19 cellular contexts compared by ENCODE assay signal in the genomic region with DNA sequence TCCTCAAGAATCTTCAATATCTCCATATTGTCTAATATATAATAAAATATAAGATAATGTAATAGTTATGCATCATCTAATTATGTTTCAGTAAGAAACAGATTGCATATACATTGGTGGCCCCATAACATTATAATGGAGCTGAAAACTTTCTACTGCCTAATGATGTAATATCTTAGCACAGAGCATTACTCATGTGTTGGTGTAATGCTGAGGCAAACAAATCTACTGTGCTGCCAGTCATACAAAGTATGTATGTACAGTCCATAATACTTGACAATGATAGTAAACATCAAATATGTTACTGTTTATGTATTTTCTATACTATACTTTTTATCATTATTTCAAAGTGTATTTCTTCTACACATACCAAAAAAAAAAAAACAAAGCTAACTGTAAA.
DNase-seq lines count a peak whose midpoint lies in the region; ATAC-seq lines count a peak whose summit lies in the region.
"Had no signal": no experiment of that assay in that cellular context is flagged by ENCODE, and none has a peak within 500 bp of the region (broad histone marks: within the 10 kb centered on the region; RNA-seq: fewer than 3 reads in every experiment).

No MANE protein-coding gene starts in this region.

- no peak overlapping the region for H4K91ac ChIP-seq in neuronal stem cell (ENCODE audit: low read depth, low read length, poor library complexity)

- H2BK12ac ChIP-seq in neuronal stem cell (ENCODE audit: low read length), result no peak overlapping the region

- no peaks in the 10 kb centered on the region for H3K36me3 ChIP-seq in neuronal stem cell (replicated peaks in 1 of 2; ENCODE audit: control insufficient read depth in 2 of 2, insufficient read depth in 2 of 2, low read length in 2 of 2)

- no peak overlapping the region for H3K23ac ChIP-seq in neuronal stem cell (ENCODE audit: low read depth, low read length, poor library complexity)

- H2BK120ac ChIP-seq in neuronal stem cell (ENCODE audit: low read depth, low read length), result no peak overlapping the region

- H2AFZ ChIP-seq in neuronal stem cell (ENCODE audit: low read length), result no peak overlapping the region

- H3K4ac ChIP-seq in neuronal stem cell (ENCODE audit: low read length), result no peak overlapping the region

- H3K27ac ChIP-seq in neuronal stem cell (replicated peaks; ENCODE audit: low read length), result no peak overlapping the region
- H3K27ac ChIP-seq: 22Rv1 had no signal

- H2BK15ac ChIP-seq in neuronal stem cell (ENCODE audit: low read length), result no peak overlapping the region

- no peak overlapping the region for H3K4me3 ChIP-seq in neuronal stem cell (ENCODE audit: low read length in 2 of 2)

- no peaks in the 10 kb centered on the region for H3K9me3 ChIP-seq in neuronal stem cell (replicated peaks in 1 of 2; ENCODE audit: control insufficient read depth in 2 of 2, insufficient read depth in 1 of 2, low read depth in 1 of 2, low read length in 2 of 2)

- no peak overlapping the region for H3K4me2 ChIP-seq in neuronal stem cell (ENCODE audit: insufficient read depth, low read length, poor library complexity, severe bottlenecking)

- no peak overlapping the region for H3K9ac ChIP-seq in neuronal stem cell (ENCODE audit: low read depth, low read length, poor library complexity)

- no peak overlapping the region for H3K18ac ChIP-seq in neuronal stem cell (ENCODE audit: low read length)

- no peak overlapping the region for H3K14ac ChIP-seq in neuronal stem cell (ENCODE audit: low read length)

- peak; percentile 72 for ATAC-seq in esophagus mucosa
- ATAC-seq: HepG2 had no signal

- H2AK5ac ChIP-seq in neuronal stem cell (ENCODE audit: low read depth, low read length), result no peak overlapping the region

- no peaks in the 10 kb centered on the region for H3K27me3 ChIP-seq in neuronal stem cell (ENCODE audit: control insufficient read depth in 3 of 3, insufficient read depth in 3 of 3, low read depth in 1 of 3, low read length in 3 of 3)

- no peaks in the 10 kb centered on the region for H3K79me1 ChIP-seq in neuronal stem cell (ENCODE audit: low read depth, low read length)

- no peak overlapping the region for H2BK5ac ChIP-seq in neuronal stem cell (ENCODE audit: low read length)

- no peak overlapping the region for H4K8ac ChIP-seq in neuronal stem cell (ENCODE audit: low read depth, low read length)

- DNase-seq in DMS53 (lab: John Stamatoyannopoulos, UW), result peak; percentile 4
- DNase-seq in DMS53 treated with DMSO at 0.1 percent for 48 hours (lab: John Stamatoyannopoulos, UW; ENCODE audit: unreplicated experiment), result no peak
- DNase-seq in RKO (ENCODE audit: low spot score), result peak; percentile 13
- peak; percentile 6 for DNase-seq in renal cortical epithelial cell (ENCODE audit: low read depth)
- DNase-seq in NCI-H1417 treated with DMSO at 0.1 percent for 48 hours (lab: John Stamatoyannopoulos, UW), result no peak
- DNase-seq in neuronal stem cell (ENCODE audit: low spot score), result no peak
- DNase-seq in ureter (ENCODE audit: low spot score), result no peak
- DNase-seq: DND-41, KBM-7, NCI-H1048, NCI-H1436 treated with DMSO at 0.1 percent for 48 hours, NCI-H2029, NCI-H2171, NCI-H526 treated with DMSO at 0.1 percent for 48 hours, RPMI8226, SIG-M5 had no signal

- no peaks in the 10 kb centered on the region for H3K4me1 ChIP-seq in neuronal stem cell (ENCODE audit: control insufficient read depth in 2 of 2, insufficient read depth in 1 of 2, low read depth in 1 of 2, low read length in 2 of 2)

Comparison
In these comparisons a context has a peak if more than half of its experiments do, and no peak if none do; other contexts are left out.
1. DNase-seq: peak in DMS53 (single experiment), RKO (single experiment) and renal cortical epithelial cell (single experiment); none in DMS53 treated with DMSO at 0.1 percent for 48 hours (single experiment), NCI-H1417 treated with DMSO at 0.1 percent for 48 hours (single experiment), neuronal stem cell (single experiment) and ureter (single experiment).